Comparison of ENCODE assay signal across 1 cellular context in genomic region chr17:73718912-73719311, GRCh38.
A peak's percentile ranks its signal among the peaks of the same experiment; 100 is the strongest.
TF ChIP-seq lines count a peak whose summit lies in the region.

No MANE protein-coding gene starts in this region.

TF ChIP-seq in HepG2, 621 proteins besides CTCF, POLR2A, EP300 and RAD21 (continued from another document):
- TF ChIP-seq ATF2 (CRISPR knock-in tag; IDR thresholded peaks at IDR 0.05) (no peak), IKZF4 (CRISPR knock-in tag; IDR thresholded peaks at IDR 0.05; ENCODE audit: borderline replicate concordance, low read depth, not compliant biosample characterization) (no peak), HHEX (CRISPR knock-in tag; IDR thresholded peaks at IDR 0.05) (0 out of 2 replicates have a peak, but pooled peaks have one; percentile 27), ZNF644 (CRISPR knock-in tag; IDR thresholded peaks at IDR 0.05; ENCODE audit: low read depth) (0 out of 2 replicates have a peak, but pooled peaks have one; percentile 44), RARA (CRISPR knock-in tag; IDR thresholded peaks at IDR 0.05) (peak; percentile 92), ZFYVE20 (CRISPR knock-in tag; IDR thresholded peaks at IDR 0.05; ENCODE audit: borderline replicate concordance, low read depth) (no peak), NR2F6 (IDR thresholded peaks at IDR 0.05) (peak; percentile 82), NR2F6 (CRISPR knock-in tag; IDR thresholded peaks at IDR 0.05) (peak; percentile 77), RXRA (CRISPR knock-in tag; IDR thresholded peaks at IDR 0.05) (peak; percentile 78; the same call in 1 of the 2 replicates), GATAD2A (CRISPR knock-in tag; IDR thresholded peaks at IDR 0.05) (peak; percentile 23; the same call in 1 of the 2 replicates), ATF1 (CRISPR knock-in tag; IDR thresholded peaks at IDR 0.05) (no peak), HNF4A (CRISPR knock-in tag; IDR thresholded peaks at IDR 0.05) (peak; percentile 88), NKX3-1 (CRISPR knock-in tag; IDR thresholded peaks at IDR 0.05) (no peak), SOX5 (CRISPR knock-in tag; IDR thresholded peaks at IDR 0.05; ENCODE audit: borderline replicate concordance) (0 out of 2 replicates have a peak, but pooled peaks have one; percentile 12), ZNF556 (CRISPR knock-in tag; IDR thresholded peaks at IDR 0.05; ENCODE audit: borderline replicate concordance) (no peak), FOXP4 (CRISPR knock-in tag; IDR thresholded peaks at IDR 0.05) (0 out of 2 replicates have a peak, but pooled peaks have one; percentile 15), TFAP4 (IDR thresholded peaks at IDR 0.05; ENCODE audit: borderline replicate concordance, low read depth) (peak; percentile 84; the same call in 1 of the 2 replicates), ZBTB2 (CRISPR knock-in tag; IDR thresholded peaks at IDR 0.05; ENCODE audit: low read depth) (no peak), PRDM15 (CRISPR knock-in tag; IDR thresholded peaks at IDR 0.05) (no peak), FOXA3 (CRISPR knock-in tag; IDR thresholded peaks at IDR 0.05) (0 out of 2 replicates have a peak, but pooled peaks have one; percentile 23), ARID5B (CRISPR knock-in tag; IDR thresholded peaks at IDR 0.05) (peak; percentile 57), RXRB (CRISPR knock-in tag; IDR thresholded peaks at IDR 0.05; ENCODE audit: borderline replicate concordance) (peak; percentile 52; the same call in 1 of the 2 replicates), MXD4 (CRISPR knock-in tag; IDR thresholded peaks at IDR 0.05) (no peak), BCL6 (CRISPR knock-in tag; IDR thresholded peaks at IDR 0.05) (peak; percentile 74), HNF4G (IDR thresholded peaks at IDR 0.05; ENCODE audit: borderline replicate concordance, low read depth, low read length) (peak; percentile 42; the same call in 1 of the 2 replicates), HNF4G (CRISPR knock-in tag; IDR thresholded peaks at IDR 0.05; ENCODE audit: borderline replicate concordance, low read depth) (no peak), NR2F2 (IDR thresholded peaks at IDR 0.05; ENCODE audit: borderline replicate concordance, low read depth) (peak; percentile 38; the same call in 1 of the 2 replicates), U2AF2 (IDR thresholded peaks at IDR 0.05; ENCODE audit: low read depth, low read length) (no peak), FOXO1 (CRISPR knock-in tag; IDR thresholded peaks at IDR 0.05) (0 out of 2 replicates have a peak, but pooled peaks have one; percentile 30), FOXK1 (CRISPR knock-in tag; IDR thresholded peaks at IDR 0.05; ENCODE audit: borderline replicate concordance, low read depth) (peak; percentile 45; the same call in 1 of the 2 replicates), SOX6 (IDR thresholded peaks at IDR 0.05) (no peak), SOX6 (CRISPR knock-in tag; IDR thresholded peaks at IDR 0.05) (0 out of 2 replicates have a peak, but pooled peaks have one; percentile 26), ZNF253 (CRISPR knock-in tag; IDR thresholded peaks at IDR 0.05; ENCODE audit: borderline replicate concordance) (no peak), ZNF768 (CRISPR knock-in tag; IDR thresholded peaks at IDR 0.05) (no peak), ZNF574 (CRISPR knock-in tag; IDR thresholded peaks at IDR 0.05) (0 out of 2 replicates have a peak, but pooled peaks have one; percentile 10), BHLHE40 (IDR thresholded peaks at IDR 0.05; ENCODE audit: low read length) (peak; percentile 95), TGIF2 (CRISPR knock-in tag; IDR thresholded peaks at IDR 0.05) (no peak), TBX2 (CRISPR knock-in tag; IDR thresholded peaks at IDR 0.05; ENCODE audit: borderline replicate concordance) (0 out of 2 replicates have a peak, but pooled peaks have one; percentile 32), PHF21A (CRISPR knock-in tag; IDR thresholded peaks at IDR 0.05) (0 out of 2 replicates have a peak, but pooled peaks have one; percentile 10)
TF ChIP-seq in HepG2: peak in this region for 32.
